9 cellular contexts compared by ENCODE assay signal in genomic region chr4:130808492-130808891, GRCh38.
DNase-seq lines count a peak whose midpoint lies in the region; ATAC-seq, FAIRE-seq and TF ChIP-seq lines count a peak whose summit lies in the region.
"Had no signal": no experiment of that assay in that cellular context is flagged by ENCODE, and none has a peak within 500 bp of the region (broad histone marks: within the 10 kb centered on the region; RNA-seq: fewer than 3 reads in every experiment).

No MANE protein-coding gene starts in this region.

- no peaks in the 10 kb centered on the region for H4K20me1 ChIP-seq in HCT116 (ENCODE audit: insufficient read depth)

- FAIRE-seq in kidney (lab: Jason Lieb, UNC) = no peak

- H3K27me3 ChIP-seq in HCT116 (ENCODE audit: insufficient read depth, low read length) = no peaks in the 10 kb centered on the region

- H3K9me3 ChIP-seq in HCT116 (ENCODE audit: control insufficient read depth in 1 of 2, insufficient read depth in 1 of 2, low read depth in 1 of 2, low read length in 2 of 2) = no peaks in the 10 kb centered on the region
- no peaks in the 10 kb centered on the region for H3K9me3 ChIP-seq in kidney (ENCODE audit: control insufficient read depth in 1 of 2, low read length in 2 of 2)

- peak overlapping the region; percentile 55 for H2AFZ ChIP-seq in HCT116 (ENCODE audit: low read depth, low read length, poor library complexity, severe bottlenecking)

- intact Hi-C loops in HCT116 (cut with micrococcal nuclease) = loop anchor here (1.0 to 2.0 kb wide), 3 partner anchors 246 to 1446 kb away; no protein-coding TSS in a partner anchor
- intact Hi-C loops in kidney (cut with DNase I) = no loop called here
- intact Hi-C loops in posterior cingulate gyrus (cut with DNase I) = no loop called here

- DNase-seq in AG09319 (ENCODE audit: extremely low read depth, low read depth) = no peak
- peak; percentile 35 for DNase-seq in HCT116 (ENCODE audit: low read depth, low spot score)
- DNase-seq in SHP77 treated with DMSO at 0.1 percent for 48 hours (lab: John Stamatoyannopoulos, UW) = peak; percentile 1
- DNase-seq in iPS DF 4.7 (ENCODE audit: extremely low read depth, low spot score) = peak; percentile 25
- no peak for DNase-seq in activated gamma-delta T cell treated with Interleukin-2 at 50 U/mL for 16 hours
- no peak for DNase-seq in kidney
- DNase-seq in posterior cingulate gyrus = no peak
- DNase-seq: activated B cell treated with CpG ODN at 0.5 μM for 24 hours had no signal

- BruUV-seq in HCT116 (replicated peaks; lab: Mats Ljungman, UMichigan) = no TSS peak

- H3K27ac ChIP-seq in HCT116 (ENCODE audit: low read depth, low read length) = no peak overlapping the region
- no peak overlapping the region for H3K27ac ChIP-seq in kidney (ENCODE audit: low read depth in 2 of 2, low read length in 2 of 2)

- H3K4me1 ChIP-seq in HCT116 (ENCODE audit: control insufficient read depth in 1 of 2, insufficient read depth in 2 of 2, low read length in 2 of 2) = no peaks in the 10 kb centered on the region
- H3K4me1 ChIP-seq in kidney (ENCODE audit: control insufficient read depth in 1 of 2, insufficient read depth in 1 of 2, low read depth in 1 of 2, low read length in 2 of 2) = no peaks in the 10 kb centered on the region

- H3K36me3 ChIP-seq in HCT116 (ENCODE audit: control insufficient read depth in 1 of 2, insufficient read depth in 2 of 2, low read length in 2 of 2) = no peaks in the 10 kb centered on the region
- no peaks in the 10 kb centered on the region for H3K36me3 ChIP-seq in kidney (ENCODE audit: control insufficient read depth in 1 of 2, insufficient read depth in 2 of 2, low read length in 2 of 2)

- RAD21 ChIA-PET in HCT116 (lab: Charles Lee; ENCODE audit: low non-redundant PET in 1 of 2, low total read pairs in 2 of 2, uncharacterized antibody in 2 of 2, unreplicated experiment in 2 of 2) = interaction anchor here in 1 of 2 experiments (1.8 kb wide), 1 partner anchor 245 kb away, joined by 5 read pairs; no protein-coding TSS in a partner anchor

- H3K4me2 ChIP-seq in HCT116 (ENCODE audit: low read length) = no peak overlapping the region

- TF ChIP-seq CTCF in AG09319 (IDR thresholded peaks at IDR 0.05; ENCODE audit: low read depth, low read length) (peak; percentile 38), HCT116 (IDR thresholded peaks at IDR 0.05 in 2 of 3, conservative IDR thresholded peaks at IDR 0.05 in 1 of 3; ENCODE audit: borderline replicate concordance in 1 of 3, insufficient read depth in 1 of 3, low read depth in 2 of 3, low read length in 2 of 3) (peak; percentile 45 to 76 (median 63); a peak in 5 of 6 replicates), kidney (IDR thresholded peaks at IDR 0.05; ENCODE audit: borderline replicate concordance, extremely low read depth, insufficient read depth) (no peak)

- H3K9ac ChIP-seq in HCT116 (ENCODE audit: low read length) (no peak overlapping the region), kidney (ENCODE audit: low read length in 2 of 2) (no peak overlapping the region)

- no peaks in the 10 kb centered on the region for H3K9me2 ChIP-seq in HCT116 (ENCODE audit: insufficient read depth)

- no peak overlapping the region for H3K4me3 ChIP-seq in HCT116 (replicated peaks in 1 of 2; ENCODE audit: low read depth in 1 of 2, low read length in 2 of 2)
- H3K4me3 ChIP-seq in kidney (ENCODE audit: low read length in 2 of 2) = no peak overlapping the region

- CTCF ChIA-PET in HCT116 (lab: Charles Lee) = interaction anchor here (0.6 to 1.8 kb wide), 9 partner anchors 11 to 1282 kb away, joined by 3 to 6 read pairs (median 4); no protein-coding TSS in a partner anchor

- peak; percentile 55 for TF ChIP-seq RAD21 in HCT116 (IDR thresholded peaks at IDR 0.05; ENCODE audit: low read depth)

- no peaks in the 10 kb centered on the region for H3K79me2 ChIP-seq in HCT116 (ENCODE audit: insufficient read depth, low read length)

- TF ChIP-seq POLR2A in HCT116 (IDR thresholded peaks at IDR 0.05; ENCODE audit: borderline replicate concordance, extremely low read depth, insufficient read depth, insufficient read length) = no peak

- POLR2A ChIA-PET in HCT116 (lab: Charles Lee) = no interaction called here

- ATAC-seq in HCT116 (peak; percentile 78), HG03196 (IDR thresholded peaks at IDR 0.05; ENCODE audit: unreplicated experiment) (no peak)

TF ChIP-seq in HCT116, 20 proteins besides CTCF, POLR2A, EP300 and RAD21:
- TF ChIP-seq ELF1 (IDR thresholded peaks at IDR 0.05; ENCODE audit: borderline replicate concordance, low read depth) = no peak
- TF ChIP-seq CBX3 (IDR thresholded peaks at IDR 0.05; ENCODE audit: low read depth) = peak; percentile 30; the same call in 1 of the 2 replicates
- TF ChIP-seq TCF7L2 (IDR thresholded peaks at IDR 0.05; ENCODE audit: borderline replicate concordance, extremely low read depth, insufficient read depth, insufficient read length) = no peak
- TF ChIP-seq ATF3 (IDR thresholded peaks at IDR 0.05) = no peak
- no peak for TF ChIP-seq SIN3A (IDR thresholded peaks at IDR 0.05; ENCODE audit: low read depth)
- TF ChIP-seq REST (IDR thresholded peaks at IDR 0.05; ENCODE audit: low read depth) = no peak
- no peak for TF ChIP-seq SRF (IDR thresholded peaks at IDR 0.05; ENCODE audit: low read depth)
- no peak for TF ChIP-seq EZH2 (IDR thresholded peaks at IDR 0.05)
TF ChIP-seq in HCT116: peak in this region for 1.

Comparison
In these comparisons a context has a peak if more than half of its experiments do, and no peak if none do; other contexts are left out.
1. DNase-seq: peak in HCT116 (single experiment), SHP77 treated with DMSO at 0.1 percent for 48 hours (single experiment) and iPS DF 4.7 (single experiment); none in AG09319 (single experiment), activated gamma-delta T cell treated with Interleukin-2 at 50 U/mL for 16 hours (single experiment), kidney (single experiment) and posterior cingulate gyrus (0 of 10).